Comparison of ENCODE assay signal across 8 cellular contexts in genomic region chr2:189783927-189784867, GRCh38. TPM values are rescaled to one million over a fixed set of nuclear protein-coding genes. Genes with fewer than 3 reads are reported as not detected.
DNase-seq lines count a peak whose midpoint lies in the region; ATAC-seq, FAIRE-seq and TF ChIP-seq lines count a peak whose summit lies in the region.

Gene ORMDL1 (minus strand): TSS chr2:189784339. CDS start chr2:189782595, 1,744 bp downstream.
Gene PMS1 (plus strand): TSS chr2:189784450. CDS start chr2:189791810, 7,360 bp downstream.

- in situ Hi-C loops in HepG2 (cut with HindIII; ENCODE audit: extremely low pct_ligation_motif_present, low pct_unique_long_range_greater_than_20kb) = no loop called here

- peaks cover 58% of the 10 kb centered on the region for H3K4me1 Mint-ChIP-seq in CD4-positive, alpha-beta T cell (ENCODE audit: low read depth)

- no peaks in the 10 kb centered on the region for H3K27me3 ChIP-seq in CD4-positive, alpha-beta T cell (ENCODE audit: control insufficient read depth, insufficient read depth, low read length)
- no peaks in the 10 kb centered on the region; a peak in 1 of 5 replicates for H3K27me3 ChIP-seq in HepG2 (ENCODE audit: control insufficient read depth in 1 of 2, insufficient read depth in 2 of 2, low read length in 2 of 2)

- peak within 1 kb of the TSS; percentile 99 for H3K4me3 Mint-ChIP-seq in CD4-positive, alpha-beta T cell

- H3K27me3 Mint-ChIP-seq in CD4-positive, alpha-beta T cell = no peaks in the 10 kb centered on the region

- TF ChIP-seq CTCF in CD4-positive, alpha-beta T cell (IDR thresholded peaks at IDR 0.05) = no peak
- no peak; the same call in 1 of the 2 replicates for TF ChIP-seq CTCF in HepG2 (CRISPR knock-in tag; IDR thresholded peaks at IDR 0.05)

- peak; percentile 91 for ATAC-seq in CD4-positive, alpha-beta T cell (ENCODE audit: poor library complexity)
- ATAC-seq in GM19452 (IDR thresholded peaks at IDR 0.05; ENCODE audit: unreplicated experiment) = peak; percentile 96
- peak; percentile 72 for ATAC-seq in HG03575 (IDR thresholded peaks at IDR 0.05; ENCODE audit: extremely low read depth, insufficient number of reproducible peaks, low FRiP score, unreplicated experiment)
- peak; percentile 97 for ATAC-seq in HepG2

- CTCF ChIA-PET in CD4-positive, alpha-beta T cell (lab: Charles Lee) = interaction anchor here (1.2 to 3.1 kb wide), 3 partner anchors 11 to 22 kb away, joined by 3 to 16 read pairs (median 10); partner anchors contain the start of gene OSGEPL1
- CTCF ChIA-PET in HepG2 (lab: Yijun Ruan, JAX; ENCODE audit: low intra/inter-chr PET ratio, low total read pairs) = interaction anchor here (1.4 kb wide), 1 partner anchor 123 kb away, joined by 5 read pairs; the partner anchor contains the start of gene ASNSD1

- H3K36me3 ChIP-seq in HepG2 (replicated peaks in 1 of 2; ENCODE audit: control insufficient read depth in 1 of 2, insufficient read depth in 2 of 2, low read length in 2 of 2) = peaks cover 4 to 18% of the 10 kb centered on the region in 2 experiments; a peak in 4 of 5 replicates

- no peaks in the 10 kb centered on the region for H3K9me3 Mint-ChIP-seq in CD4-positive, alpha-beta T cell

- no peaks in the 10 kb centered on the region for H3K9me3 ChIP-seq in CD4-positive, alpha-beta T cell (ENCODE audit: control insufficient read depth, low read length)
- no peaks in the 10 kb centered on the region for H3K9me3 ChIP-seq in HepG2 (ENCODE audit: low read length)

- H3K4me3 ChIP-seq in HepG2 (replicated peaks in 1 of 3; ENCODE audit: insufficient read depth in 1 of 3, low read depth in 2 of 3, low read length in 3 of 3) = peak within 1 kb of the TSS; percentile 79 to 83 (median 81)

- H3K4me2 ChIP-seq in HepG2 (ENCODE audit: low read depth, low read length) = peak within 1 kb of the TSS; percentile 84

- intact Hi-C loops in CD4-positive, alpha-beta T cell (cut with DNase I, micrococcal nuclease) = loop anchor here (1.0 to 10.0 kb wide), 11 partner anchors 19 to 1231 kb away; partner anchors contain the start of genes ASNSD1 (in 2 of the 2), HIBCH (in 1 of the 2), NAB1 (in 1 of the 2) and NEMP2 (in 1 of the 2)
- intact Hi-C loops in HepG2 (cut with micrococcal nuclease; ENCODE audit: unreplicated experiment) = loop anchor here (1.0 to 5.0 kb wide), 3 partner anchors 21 to 342 kb away; partner anchors contain the start of genes ASNSD1 and WDR75

- peaks cover 65% of the 10 kb centered on the region for H3K36me3 Mint-ChIP-seq in CD4-positive, alpha-beta T cell (ENCODE audit: low read depth)

- H4K20me1 ChIP-seq in HepG2 (ENCODE audit: insufficient read depth, low read length) = no peaks in the 10 kb centered on the region; the same call in 1 of the 2 replicates

- peak within 1 kb of the TSS; percentile 85 for H2AFZ ChIP-seq in HepG2 (ENCODE audit: low read length)

- H3K4me1 ChIP-seq in HepG2 (ENCODE audit: insufficient read depth, low read length) = peaks cover 36% of the 10 kb centered on the region

- H3K9ac ChIP-seq in HepG2 (ENCODE audit: insufficient read depth, low read depth, low read length) = peak within 1 kb of the TSS; percentile 96

- peak within 1 kb of the TSS; percentile 90 for H3K27ac ChIP-seq in CD4-positive, alpha-beta T cell (ENCODE audit: low read depth, low read length)
- H3K27ac ChIP-seq in HepG2 (ENCODE audit: extremely low read length, insufficient read depth, low read length) = peak within 1 kb of the TSS; percentile 94

- BruUV-seq in HepG2 (replicated peaks; lab: Mats Ljungman, UMichigan) = TSS peak; percentile 72

- no peak for FAIRE-seq in HepG2 (lab: Jason Lieb, UNC)

- TF ChIP-seq POLR2A in HepG2 (IDR thresholded peaks at IDR 0.05; ENCODE audit: insufficient read depth in 1 of 2, low read depth in 2 of 2, low read length in 2 of 2) = peak; percentile 95 to 98

- peak within 1 kb of the TSS; percentile 99 for H3K27ac Mint-ChIP-seq in CD4-positive, alpha-beta T cell

- peak; percentile 84 to 93 (median 90) for DNase-seq in CD4-positive, alpha-beta T cell
- DNase-seq in NCI-H82 (lab: John Stamatoyannopoulos, UW) (peak; percentile 97), dermis blood vessel endothelial cell (peak; percentile 98), HepG2 (ENCODE audit: low spot score) (peak; percentile 93)
- DNase-seq in activated CD4-positive, alpha-beta T cell treated with anti-CD3 and anti-CD28 coated beads, Interleukin-2, amount 50 U/mL, for 48 hours = peak; percentile 92 to 94
- DNase-seq in stimulated activated CD4-positive, alpha-beta T cell treated with anti-CD3 and anti-CD28 coated beads, Interleukin-2, amount 100 ng/mL, for 48 hours = peak; percentile 88 to 91

- TF ChIP-seq RAD21 in HepG2 (CRISPR knock-in tag; IDR thresholded peaks at IDR 0.05) = peak; percentile 39; the same call in 1 of the 2 replicates

- H3K79me2 ChIP-seq in HepG2 (ENCODE audit: insufficient read depth, low read length) = peaks cover 72% of the 10 kb centered on the region

- POLR2A ChIA-PET in CD4-positive, alpha-beta T cell (lab: Charles Lee) = interaction anchor here (0.8 to 4.2 kb wide), 11 partner anchors 10 to 1097 kb away, joined by 3 to 96 read pairs (median 6); partner anchors contain the start of genes ASNSD1, OSGEPL1, SLC40A1 and WDR75
- POLR2A ChIA-PET in HepG2 (lab: Yijun Ruan, JAX) = interaction anchor here (0.6 to 2.8 kb wide), 19 partner anchors 9 to 535 kb away, joined by 3 to 51 read pairs (median 4); partner anchors contain the start of genes ASNSD1, HIBCH, OSGEPL1 and WDR75

- under 1% methylated on average over 37 of the region's 96 CpGs for WGBS in HepG2 (ENCODE audit: low lambda C conversion rate)

- TF ChIP-seq EP300 in HepG2 (IDR thresholded peaks at IDR 0.05; ENCODE audit: low read depth in 2 of 2, low read length in 2 of 2) (no peak), HepG2 (CRISPR knock-in tag; IDR thresholded peaks at IDR 0.05; ENCODE audit: borderline replicate concordance) (no peak)

RNA-seq across cellular contexts. Expression of gene ORMDL1, which starts in this region (rescaled TPM):
- 100 to 1,000 TPM; 104 to 106 TPM for total RNA-seq in CD4-positive, alpha-beta T cell
- total RNA-seq in dermis blood vessel endothelial cell = 51.3 and 54.6 TPM in 2 replicates
- total RNA-seq in HepG2 (2016; rRNA removed; fragmentation: Illumina TruSeq; extraction: Trizol) = 29.5 and 67.5 TPM in 2 replicates
- total RNA-seq in HepG2 (2016; cell fraction: cytosol; rRNA removed; fragmentation: Illumina TruSeq; extraction: Trizol; ENCODE audit: low read depth) = 40.7 and 41.5 TPM in 2 replicates
- 31.6 and 68.1 TPM in 2 replicates for total RNA-seq in HepG2 (2016; cell fraction: insoluble cytoplasmic fraction; rRNA removed; fragmentation: Illumina TruSeq; extraction: Trizol)
- total RNA-seq in HepG2 (2016; cell fraction: membrane; rRNA removed; fragmentation: Illumina TruSeq; extraction: Trizol) = 60.2 and 61.9 TPM in 2 replicates
- total RNA-seq in HepG2 (2016; cell fraction: nucleus; rRNA removed; fragmentation: Illumina TruSeq; extraction: Trizol) = 109 and 139 TPM in 2 replicates
- polyA plus RNA-seq in HepG2 (2011; rRNA removed) = 160 and 166 TPM in 2 replicates
- polyA plus RNA-seq in HepG2 (2011; cell fraction: cytosol; rRNA removed) = 21.7 and 32.9 TPM in 2 replicates
- polyA plus RNA-seq in HepG2 (2011; cell fraction: nucleus; rRNA removed) = 486 and 524 TPM in 2 replicates
- 100.0 and 116 TPM in 2 replicates for polyA plus RNA-seq in HepG2 (2012)
- polyA plus RNA-seq in HepG2 (2016; cell fraction: cytosol; fragmentation: Illumina TruSeq; extraction: Trizol; ENCODE audit: low read depth) = 60.0 and 71.8 TPM in 2 replicates
- 34.8 and 36.0 TPM in 2 replicates for polyA plus RNA-seq in HepG2 (2016; cell fraction: insoluble cytoplasmic fraction; fragmentation: Illumina TruSeq; extraction: Trizol; ENCODE audit: low read depth)
- polyA plus RNA-seq in HepG2 (2016; cell fraction: membrane; fragmentation: Illumina TruSeq; extraction: Trizol; ENCODE audit: low read depth) = 64.9 and 65.2 TPM in 2 replicates
- polyA plus RNA-seq in HepG2 (2016; cell fraction: nucleus; fragmentation: Illumina TruSeq; extraction: Trizol; ENCODE audit: insufficient read depth, low read depth) = 350 and 353 TPM in 2 replicates
- polyA minus RNA-seq in HepG2 (2011; rRNA and poly(A)+ RNA removed; ENCODE audit: low replicate concordance) = 22.0 and 25.4 TPM in 2 replicates
- polyA minus RNA-seq in HepG2 (2011; cell fraction: cytosol; rRNA and poly(A)+ RNA removed) = 12.3 and 13.9 TPM in 2 replicates
- 143 and 163 TPM in 2 replicates for polyA minus RNA-seq in HepG2 (2011; cell fraction: nucleus; rRNA and poly(A)+ RNA removed)

RNA-seq across cellular contexts. Expression of gene PMS1, which starts in this region (rescaled TPM):
- total RNA-seq in CD4-positive, alpha-beta T cell = 1 to 10 TPM; 9.6 to 9.8 TPM
- total RNA-seq in dermis blood vessel endothelial cell (24.2 and 39.1 TPM in 2 replicates), HepG2 (2016; rRNA removed; fragmentation: Illumina TruSeq; extraction: Trizol) (39.0 and 39.9 TPM in 2 replicates)
- 167 and 185 TPM in 2 replicates for total RNA-seq in HepG2 (2016; cell fraction: cytosol; rRNA removed; fragmentation: Illumina TruSeq; extraction: Trizol; ENCODE audit: low read depth)
- 35.8 and 38.9 TPM in 2 replicates for total RNA-seq in HepG2 (2016; cell fraction: insoluble cytoplasmic fraction; rRNA removed; fragmentation: Illumina TruSeq; extraction: Trizol)
- total RNA-seq in HepG2 (2016; cell fraction: membrane; rRNA removed; fragmentation: Illumina TruSeq; extraction: Trizol) = 49.6 and 57.4 TPM in 2 replicates
- total RNA-seq in HepG2 (2016; cell fraction: nucleus; rRNA removed; fragmentation: Illumina TruSeq; extraction: Trizol) = 58.7 and 64.6 TPM in 2 replicates
- 14.5 and 14.6 TPM in 2 replicates for polyA plus RNA-seq in HepG2 (2011; rRNA removed)
- polyA plus RNA-seq in HepG2 (2011; cell fraction: cytosol; rRNA removed) = 4.2 and 5.7 TPM in 2 replicates
- 19.2 and 22.7 TPM in 2 replicates for polyA plus RNA-seq in HepG2 (2011; cell fraction: nucleus; rRNA removed)
- polyA plus RNA-seq in HepG2 (2012) = 17.7 and 19.4 TPM in 2 replicates
- polyA plus RNA-seq in HepG2 (2016; cell fraction: cytosol; fragmentation: Illumina TruSeq; extraction: Trizol; ENCODE audit: low read depth) = 3.0 and 3.6 TPM in 2 replicates
- polyA plus RNA-seq in HepG2 (2016; cell fraction: insoluble cytoplasmic fraction; fragmentation: Illumina TruSeq; extraction: Trizol; ENCODE audit: low read depth) = 32.8 TPM in 2 replicates
- 5.3 and 6.9 TPM in 2 replicates for polyA plus RNA-seq in HepG2 (2016; cell fraction: membrane; fragmentation: Illumina TruSeq; extraction: Trizol; ENCODE audit: low read depth)
- 83.1 and 93.6 TPM in 2 replicates for polyA plus RNA-seq in HepG2 (2016; cell fraction: nucleus; fragmentation: Illumina TruSeq; extraction: Trizol; ENCODE audit: insufficient read depth, low read depth)
- polyA minus RNA-seq in HepG2 (2011; rRNA and poly(A)+ RNA removed; ENCODE audit: low replicate concordance) = 6.9 and 18.9 TPM in 2 replicates
- polyA minus RNA-seq in HepG2 (2011; cell fraction: cytosol; rRNA and poly(A)+ RNA removed) = 12.6 and 23.0 TPM in 2 replicates
- polyA minus RNA-seq in HepG2 (2011; cell fraction: nucleus; rRNA and poly(A)+ RNA removed) = 73.4 and 77.6 TPM in 2 replicates

Comparison
In these comparisons a context has a peak if more than half of its experiments do, and no peak if none do; other contexts are left out.
1. Peak in every context shown above with its lines: DNase-seq, ATAC-seq, H3K4me3 ChIP-seq and H3K27ac ChIP-seq.